In the genomic region with DNA sequence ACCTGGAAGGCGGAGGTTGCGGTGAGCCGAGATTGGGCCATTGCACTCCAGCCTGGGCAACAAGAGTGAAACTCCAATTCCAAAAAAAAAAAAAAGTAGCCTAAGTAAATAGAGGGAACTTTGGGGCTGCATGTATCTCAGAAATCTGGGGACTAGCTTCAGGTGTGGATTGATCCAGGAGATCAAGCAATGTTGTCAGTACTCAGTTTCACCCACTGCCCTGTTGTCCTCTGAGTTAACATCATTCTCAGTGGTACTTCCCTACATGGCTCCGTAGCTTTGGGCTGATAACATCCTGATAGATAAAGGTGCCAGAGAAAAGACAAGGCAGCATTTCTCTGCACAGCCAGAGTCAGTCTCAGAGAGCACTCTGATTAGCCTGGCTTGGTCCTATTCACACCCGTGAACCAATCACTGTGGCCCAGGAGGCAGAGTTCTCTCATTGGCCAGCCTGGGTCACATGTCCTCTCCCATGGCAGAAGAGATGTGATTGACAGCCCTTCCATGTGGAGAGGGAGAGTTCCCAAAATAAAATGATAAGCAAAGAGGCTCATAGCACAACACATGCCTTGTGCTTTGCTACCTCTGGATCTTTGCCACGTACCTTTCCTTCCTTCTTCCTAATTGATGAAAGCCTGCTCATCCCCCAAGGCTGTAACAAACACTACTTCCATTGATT, we compare ENCODE assay signal across 18 cellular contexts.
DNase-seq lines count a peak whose midpoint lies in the region; ATAC-seq and TF ChIP-seq lines count a peak whose summit lies in the region.
"Had no signal": no experiment of that assay in that cellular context is flagged by ENCODE, and none has a peak within 500 bp of the region (broad histone marks: within the 10 kb centered on the region; RNA-seq: fewer than 3 reads in every experiment).

No MANE protein-coding gene starts in this region.

- H3K27me3 Mint-ChIP-seq in CD4-positive, CD25-positive, alpha-beta regulatory T cell, result no peaks in the 10 kb centered on the region
- no peaks in the 10 kb centered on the region for H3K27me3 Mint-ChIP-seq in endothelial cell (ENCODE audit: unreplicated experiment)
- H3K27me3 Mint-ChIP-seq: activated CD8-positive, alpha-beta T cell treated with anti-CD3 and anti-CD28 coated beads for 36 hours; central memory CD8-positive, alpha-beta T cell; naive thymus-derived CD4-positive, alpha-beta T cell had no signal

- H4K20me1 ChIP-seq in OCI-LY7 (ENCODE audit: insufficient read depth, low read length), result no peaks in the 10 kb centered on the region

- H3K4me2 ChIP-seq in OCI-LY7 (ENCODE audit: low read length), result no peak overlapping the region

- peaks cover 47% of the 10 kb centered on the region for H3K36me3 Mint-ChIP-seq in CD4-positive, CD25-positive, alpha-beta regulatory T cell
- H3K36me3 Mint-ChIP-seq in endothelial cell (ENCODE audit: low read depth, unreplicated experiment), result peaks cover 9% of the 10 kb centered on the region

- peaks cover 0 to 18% (median 10%) of the 10 kb centered on the region in 4 donors for H3K4me1 Mint-ChIP-seq in CD4-positive, CD25-positive, alpha-beta regulatory T cell
- peaks cover 6% of the 10 kb centered on the region for H3K4me1 Mint-ChIP-seq in endothelial cell (ENCODE audit: unreplicated experiment)
- H3K4me1 Mint-ChIP-seq: central memory CD8-positive, alpha-beta T cell had no signal

- H3K4me3 ChIP-seq in CD4-positive, CD25-positive, alpha-beta regulatory T cell (ENCODE audit: low read depth, low read length), result no peak overlapping the region
- H3K4me3 ChIP-seq in OCI-LY7 (ENCODE audit: low read depth, low read length, poor library complexity, severe bottlenecking), result no peak overlapping the region
- no peak overlapping the region for H3K4me3 ChIP-seq in mucosa of descending colon

- H2AFZ ChIP-seq in OCI-LY7 (ENCODE audit: low read length), result no peak overlapping the region

- peak overlapping the region in 2 of 3 donors; percentile 1 to 73 for H3K27ac Mint-ChIP-seq in CD4-positive, CD25-positive, alpha-beta regulatory T cell
- peak overlapping the region; percentile 15 for H3K27ac Mint-ChIP-seq in endothelial cell (ENCODE audit: unreplicated experiment)
- H3K27ac Mint-ChIP-seq: activated CD8-positive, alpha-beta T cell treated with anti-CD3 and anti-CD28 coated beads for 36 hours; activated T-helper 2 cell treated with anti-CD3 and anti-CD28 coated beads, Interferon-gamma antibody, Interleukin-2, Interleukin-4, amounts not matched to agents 10 μg/mL and 5 μg/mL and 100 μg/mL, durations not matched to agents 14 hours and 24 hours and 36 hours had no signal

- no peak overlapping the region for H3K4me3 Mint-ChIP-seq in CD4-positive, CD25-positive, alpha-beta regulatory T cell
- H3K4me3 Mint-ChIP-seq in endothelial cell (ENCODE audit: unreplicated experiment), result no peak overlapping the region
- H3K4me3 Mint-ChIP-seq: activated CD8-positive, alpha-beta T cell treated with anti-CD3 and anti-CD28 coated beads for 36 hours; central memory CD8-positive, alpha-beta T cell; naive thymus-derived CD4-positive, alpha-beta T cell had no signal

- H3K27ac ChIP-seq in CD4-positive, CD25-positive, alpha-beta regulatory T cell (ENCODE audit: insufficient read depth, low read length, poor library complexity, severe bottlenecking), result no peak overlapping the region
- no peak overlapping the region for H3K27ac ChIP-seq in OCI-LY7 (ENCODE audit: low read depth, low read length, poor library complexity, severe bottlenecking)
- H3K27ac ChIP-seq: VCaP had no signal

- TSS peak; percentile 25 for BruUV-seq in OCI-LY7 (replicated peaks; lab: Mats Ljungman, UMichigan)

- peaks cover 15% of the 10 kb centered on the region for H3K4me1 ChIP-seq in CD4-positive, CD25-positive, alpha-beta regulatory T cell (ENCODE audit: control insufficient read depth, insufficient read depth, low read length, poor library complexity, severe bottlenecking)
- H3K4me1 ChIP-seq in OCI-LY7 (ENCODE audit: insufficient read depth, low read length, poor library complexity, severe bottlenecking) (peaks cover 6% of the 10 kb centered on the region), mucosa of descending colon (ENCODE audit: low read depth) (no peaks in the 10 kb centered on the region)

- TF ChIP-seq CTCF in OCI-LY7 (conservative IDR thresholded peaks at IDR 0.05; ENCODE audit: low read length), result no peak
- no peak for TF ChIP-seq CTCF in endothelial cell (IDR thresholded peaks at IDR 0.05; ENCODE audit: unreplicated experiment)
- TF ChIP-seq CTCF in mucosa of descending colon (IDR thresholded peaks at IDR 0.05), result no peak

- no peaks in the 10 kb centered on the region for H3K79me2 ChIP-seq in OCI-LY7 (ENCODE audit: insufficient read depth, low read depth, low read length)

- no peak for ATAC-seq in CD4-positive, CD25-positive, alpha-beta regulatory T cell (ENCODE audit: low read depth in 2 of 2)
- ATAC-seq in mucosa of descending colon (peak; percentile 23), GM18907 (IDR thresholded peaks at IDR 0.05; ENCODE audit: unreplicated experiment) (no peak)
- ATAC-seq: activated CD8-positive, alpha-beta T cell treated with anti-CD3 and anti-CD28 coated beads for 36 hours; naive thymus-derived CD4-positive, alpha-beta T cell had no signal

- POLR2A ChIA-PET in OCI-LY7 (lab: Charles Lee), result no interaction called here

- intact Hi-C loops in OCI-LY7 (cut with micrococcal nuclease; ENCODE audit: unreplicated experiment), result no loop called here
- intact Hi-C loops in mucosa of descending colon (cut with DNase I, micrococcal nuclease), result no loop called here

- peaks cover 84% of the 10 kb centered on the region for H3K36me3 ChIP-seq in CD4-positive, CD25-positive, alpha-beta regulatory T cell (ENCODE audit: control insufficient read depth, insufficient read depth, low read length)
- H3K36me3 ChIP-seq in OCI-LY7 (ENCODE audit: insufficient read depth, low read length) (peaks cover 99% of the 10 kb centered on the region), mucosa of descending colon (ENCODE audit: low read depth) (no peaks in the 10 kb centered on the region)

- no peak for DNase-seq in CD4-positive, CD25-positive, alpha-beta regulatory T cell
- DNase-seq in OCI-LY7 (ENCODE audit: low spot score) (no peak), endothelial cell (ENCODE audit: low spot score) (no peak), mucosa of descending colon (no peak), H4 (ENCODE audit: low spot score) (no peak), NCI-H2081 treated with DMSO at 0.1 percent for 48 hours (lab: John Stamatoyannopoulos, UW) (no peak), DMS53 (lab: John Stamatoyannopoulos, UW) (no peak)
- DNase-seq: activated CD8-positive, alpha-beta T cell treated with anti-CD3 and anti-CD28 coated beads for 36 hours; effector memory CD4-positive, alpha-beta T cell; naive thymus-derived CD4-positive, alpha-beta T cell; NCI-H187 treated with DMSO at 0.1 percent for 48 hours; NCI-H510A treated with DMSO at 0.1 percent for 48 hours; stimulated activated naive CD4-positive, alpha-beta T cell; SW 1271 had no signal

- CTCF ChIA-PET in OCI-LY7 (lab: Charles Lee; ENCODE audit: unreplicated experiment), result no interaction called here

- H3K9me2 ChIP-seq in OCI-LY7 (ENCODE audit: insufficient read depth, low read length), result no peaks in the 10 kb centered on the region

- no peaks in the 10 kb centered on the region for H3K9me3 Mint-ChIP-seq in CD4-positive, CD25-positive, alpha-beta regulatory T cell
- H3K9me3 Mint-ChIP-seq in endothelial cell (ENCODE audit: unreplicated experiment), result no peaks in the 10 kb centered on the region
- H3K9me3 Mint-ChIP-seq: activated CD8-positive, alpha-beta T cell treated with anti-CD3 and anti-CD28 coated beads for 36 hours; activated T-helper 2 cell treated with anti-CD3 and anti-CD28 coated beads, Interferon-gamma antibody, Interleukin-2, Interleukin-4, amounts not matched to agents 10 μg/mL and 5 μg/mL and 100 μg/mL, durations not matched to agents 14 hours and 24 hours and 36 hours; central memory CD8-positive, alpha-beta T cell; naive thymus-derived CD4-positive, alpha-beta T cell had no signal

- no peaks in the 10 kb centered on the region for H3K9me3 ChIP-seq in CD4-positive, CD25-positive, alpha-beta regulatory T cell (ENCODE audit: control insufficient read depth in 2 of 2, low read length in 2 of 2)
- H3K9me3 ChIP-seq in OCI-LY7 (ENCODE audit: low read length), result no peaks in the 10 kb centered on the region
- H3K9me3 ChIP-seq in mucosa of descending colon, result no peaks in the 10 kb centered on the region

- no peaks in the 10 kb centered on the region for H3K27me3 ChIP-seq in CD4-positive, CD25-positive, alpha-beta regulatory T cell (ENCODE audit: control insufficient read depth, insufficient read depth, low read length)
